ENCODE assay signal across 11 cellular contexts in the genomic region with DNA sequence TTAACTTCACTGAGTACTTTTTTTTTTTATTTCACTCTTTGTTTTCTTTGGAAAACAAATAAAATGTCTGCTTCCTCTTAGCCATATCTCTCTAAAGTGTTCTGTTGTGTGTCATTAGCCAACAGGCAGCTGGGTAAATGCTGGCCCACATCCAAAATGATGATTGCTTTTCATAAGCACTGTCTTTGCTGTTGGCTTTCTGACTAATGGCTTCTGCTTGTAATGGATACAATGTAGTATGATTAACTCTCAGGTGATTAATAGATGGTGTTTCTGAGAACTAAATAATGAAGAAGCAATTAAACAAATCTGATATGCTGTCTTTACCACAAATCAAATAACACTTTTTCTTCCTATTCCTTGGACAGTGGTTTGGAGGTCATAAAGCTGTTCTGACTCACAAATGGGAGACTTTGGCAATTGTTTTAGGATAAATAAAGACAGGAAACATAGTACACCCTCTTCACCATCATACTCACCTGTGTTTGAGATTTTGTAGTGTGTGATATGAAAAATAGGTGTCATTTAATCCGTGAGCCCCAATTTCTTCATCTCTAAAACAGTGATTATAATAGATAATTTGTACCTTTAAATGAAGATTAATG.
A peak's percentile ranks its signal among the peaks of the same experiment; 100 is the strongest.
DNase-seq lines count a peak whose midpoint lies in the region; ATAC-seq, FAIRE-seq and TF ChIP-seq lines count a peak whose summit lies in the region.
"Had no signal": no experiment of that assay in that cellular context is flagged by ENCODE, and none has a peak within 500 bp of the region (broad histone marks: within the 10 kb centered on the region; RNA-seq: fewer than 3 reads in every experiment).

No MANE protein-coding gene starts in this region.

- DNase-seq in SIG-M5 treated with dmso at 0.1 percent for 504 hours (lab: John Stamatoyannopoulos, UW; ENCODE audit: unreplicated experiment) (peak; percentile 2), SIG-M5 (lab: John Stamatoyannopoulos, UW) (no peak), NCI-H748 treated with DMSO at 0.1 percent for 48 hours (lab: John Stamatoyannopoulos, UW) (peak; percentile 93), epithelial cell of proximal tubule (ENCODE audit: low read depth) (peak; percentile 79), urothelium cell line (ENCODE audit: low spot score) (peak; percentile 56), aorta (no peak)
- no peak for DNase-seq in activated CD4-positive, alpha-beta T cell treated with anti-CD3 and anti-CD28 coated beads for 48 hours
- DNase-seq: ACHN; ovary; stimulated activated naive CD8-positive, alpha-beta T cell treated with anti-CD3 and anti-CD28 coated beads, Interleukin-15, amount 100 ng/mL, for 72 hours had no signal

- H3K4me1 ChIP-seq in aorta (ENCODE audit: control insufficient read depth in 1 of 2, insufficient read depth in 2 of 2, low read length in 2 of 2): no peaks in the 10 kb centered on the region

- FAIRE-seq in urothelium cell line (lab: Jason Lieb, UNC): no peak

- no peak for ATAC-seq in aorta (ENCODE audit: low FRiP score)
- ATAC-seq in HG02973 (IDR thresholded peaks at IDR 0.05; ENCODE audit: unreplicated experiment): no peak
- ATAC-seq: stimulated activated naive CD8-positive, alpha-beta T cell treated with anti-CD3 and anti-CD28 coated beads, Interleukin-15, amount 100 ng/mL, for 72 hours had no signal

- no peaks in the 10 kb centered on the region for H3K36me3 ChIP-seq in aorta (ENCODE audit: control insufficient read depth in 1 of 2, insufficient read depth in 2 of 2, low read length in 1 of 2)
- H3K36me3 ChIP-seq: ovary had no signal

- H3K27me3 ChIP-seq in aorta (ENCODE audit: control insufficient read depth in 1 of 2, insufficient read depth in 2 of 2, low read length in 1 of 2): no peaks in the 10 kb centered on the region
- H3K27me3 ChIP-seq: ovary had no signal

- whole genome bisulfite sequencing in aorta, 2 donors: 67 to 75% methylated on average over 1 of the region's 1 CpG

- no peak overlapping the region for H3K4me3 ChIP-seq in epithelial cell of proximal tubule (ENCODE audit: low read depth, low read length)
- no peak overlapping the region for H3K4me3 ChIP-seq in aorta (ENCODE audit: low read length in 2 of 2)
- H3K4me3 ChIP-seq: ovary had no signal

- intact Hi-C loops in aorta (cut with DNase I): no loop called here

- H3K27ac ChIP-seq in aorta (ENCODE audit: low read depth in 1 of 2, low read length in 2 of 2): no peak overlapping the region
- H3K27ac ChIP-seq: ovary had no signal

- no peak for TF ChIP-seq CTCF in epithelial cell of proximal tubule (conservative IDR thresholded peaks at IDR 0.05; ENCODE audit: low read depth, low read length)

- H3K9me3 ChIP-seq in aorta (ENCODE audit: control insufficient read depth, low read length): no peaks in the 10 kb centered on the region
- H3K9me3 ChIP-seq: ovary had no signal

Comparison
In these comparisons a context has a peak if more than half of its experiments do, and no peak if none do; other contexts are left out.
1. DNase-seq: peak in SIG-M5 treated with dmso at 0.1 percent for 504 hours (single experiment), NCI-H748 treated with DMSO at 0.1 percent for 48 hours (single experiment), epithelial cell of proximal tubule (single experiment) and urothelium cell line (single experiment); none in SIG-M5 (single experiment), activated CD4-positive, alpha-beta T cell treated with anti-CD3 and anti-CD28 coated beads for 48 hours (single experiment) and aorta (0 of 2).